In the genomic region with DNA sequence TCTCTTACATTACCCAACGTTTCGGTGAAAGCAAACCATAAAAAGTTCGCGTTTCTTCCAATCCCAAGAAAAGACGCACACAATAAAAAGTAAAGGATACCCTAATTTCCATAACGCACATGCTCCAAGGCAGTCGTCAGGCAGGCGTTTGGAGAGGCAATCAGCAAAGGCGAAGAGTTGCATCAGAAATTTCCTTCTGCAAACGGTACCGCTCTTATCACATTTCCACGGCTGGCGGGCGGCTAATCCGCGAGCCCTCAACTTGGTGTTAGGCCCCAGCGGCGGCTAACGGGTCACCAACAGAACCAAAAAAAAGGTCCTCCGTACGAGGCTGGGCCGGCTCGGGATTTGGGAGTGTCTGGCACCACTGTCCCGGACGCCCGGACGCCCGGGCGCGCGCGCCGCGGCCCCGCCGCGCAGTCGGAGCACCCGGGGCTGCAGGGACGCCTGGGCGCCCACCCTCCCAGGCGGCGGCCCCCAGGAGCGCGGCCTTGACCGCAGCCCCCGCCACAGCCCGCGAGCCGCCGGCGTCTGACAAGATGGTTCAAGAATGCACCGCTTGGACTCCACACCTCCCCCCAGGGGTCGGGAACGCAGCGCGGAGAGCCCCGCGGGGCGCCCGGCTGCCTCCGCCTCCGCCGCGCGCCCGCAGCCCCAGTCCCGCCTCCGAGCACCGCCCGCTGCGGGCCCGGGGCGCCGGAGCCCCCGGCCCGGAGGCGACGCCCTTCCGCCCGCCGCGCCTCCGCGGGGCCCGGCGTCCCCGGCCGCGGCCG, we compare ENCODE assay signal across 8 cellular contexts. TPM values are rescaled to one million over a fixed set of nuclear protein-coding genes. Genes with fewer than 3 reads are reported as not detected.
DNase-seq lines count a peak whose midpoint lies in the region; ATAC-seq and TF ChIP-seq lines count a peak whose summit lies in the region.

No MANE protein-coding gene starts in this region.

- peaks cover 0 to 10% of the 10 kb centered on the region in 2 donors for H3K4me1 Mint-ChIP-seq in natural killer cell
- no peaks in the 10 kb centered on the region for H3K4me1 Mint-ChIP-seq in stimulated activated memory B cell treated with anti-CD40 and anti-IgM and Interleukin-4, amounts not matched to agents 10 μg/mL and 1 μg/mL and 100 μg/mL, for 72 hours

- H3K27me3 Mint-ChIP-seq in natural killer cell (ENCODE audit: low read depth in 2 of 2) = peaks cover 41 to 68% of the 10 kb centered on the region in 2 donors
- peaks cover 64% of the 10 kb centered on the region for H3K27me3 Mint-ChIP-seq in stimulated activated memory B cell treated with anti-CD40 and anti-IgM and Interleukin-4, amounts not matched to agents 10 μg/mL and 1 μg/mL and 100 μg/mL, for 72 hours

- no peak overlapping the region for H3K27ac Mint-ChIP-seq in natural killer cell
- no peak overlapping the region for H3K27ac Mint-ChIP-seq in stimulated activated memory B cell treated with anti-CD40 and anti-IgM and Interleukin-4, amounts not matched to agents 10 μg/mL and 1 μg/mL and 100 μg/mL, for 72 hours

- H3K36me3 Mint-ChIP-seq in natural killer cell = no peaks in the 10 kb centered on the region
- no peaks in the 10 kb centered on the region for H3K36me3 Mint-ChIP-seq in stimulated activated memory B cell treated with anti-CD40 and anti-IgM and Interleukin-4, amounts not matched to agents 10 μg/mL and 1 μg/mL and 100 μg/mL, for 72 hours

- H3K4me3 ChIP-seq in AG10803 (ENCODE audit: low read length) = peak overlapping the region; percentile 70
- H3K4me3 ChIP-seq in WERI-Rb-1 (ENCODE audit: low read depth, low read length) = peak overlapping the region; percentile 26
- peak overlapping the region; percentile 78 for H3K4me3 ChIP-seq in fibroblast of mammary gland (ENCODE audit: control insufficient read depth, low read depth, low read length)

- H3K4me3 Mint-ChIP-seq in natural killer cell = peak overlapping the region; percentile 88
- H3K4me3 Mint-ChIP-seq in stimulated activated memory B cell treated with anti-CD40 and anti-IgM and Interleukin-4, amounts not matched to agents 10 μg/mL and 1 μg/mL and 100 μg/mL, for 72 hours = no peak overlapping the region

- DNase-seq in AG10803 (ENCODE audit: low read depth) (peak; percentile 49), HK-2 (ENCODE audit: unreplicated experiment) (peak; percentile 44), WERI-Rb-1 (peak; percentile 16), fibroblast of mammary gland (ENCODE audit: low read depth) (peak; percentile 49), natural killer cell (no peak)

- peaks cover 38% of the 10 kb centered on the region for H3K27me3 ChIP-seq in WERI-Rb-1 (ENCODE audit: insufficient read depth, low read depth, severe bottlenecking)

- intact Hi-C loops in natural killer cell (cut with micrococcal nuclease) = no loop called here

- no peak overlapping the region for H3K27ac ChIP-seq in WERI-Rb-1

- H3K9me3 ChIP-seq in WERI-Rb-1 (ENCODE audit: severe bottlenecking) = no peaks in the 10 kb centered on the region

- H3K9me3 Mint-ChIP-seq in natural killer cell = no peaks in the 10 kb centered on the region
- H3K9me3 Mint-ChIP-seq in stimulated activated memory B cell treated with anti-CD40 and anti-IgM and Interleukin-4, amounts not matched to agents 10 μg/mL and 1 μg/mL and 100 μg/mL, for 72 hours = no peaks in the 10 kb centered on the region

- no peak for TF ChIP-seq CTCF in AG10803 (conservative IDR thresholded peaks at IDR 0.05; ENCODE audit: low read length)
- TF ChIP-seq CTCF in WERI-Rb-1 (IDR thresholded peaks at IDR 0.05; ENCODE audit: low read depth, low read length) = no peak
- TF ChIP-seq CTCF in fibroblast of mammary gland (conservative IDR thresholded peaks at IDR 0.05; ENCODE audit: control insufficient read depth, insufficient read depth, low read depth, low read length) = no peak
- no peak for TF ChIP-seq CTCF in natural killer cell (IDR thresholded peaks at IDR 0.05)

- no peaks in the 10 kb centered on the region for H3K36me3 ChIP-seq in WERI-Rb-1

- peak in 1 of 3 donors; percentile 54 for ATAC-seq in natural killer cell
- no peak for ATAC-seq in stimulated activated memory B cell treated with anti-CD40 and anti-IgM and Interleukin-4, amounts not matched to agents 10 μg/mL and 1 μg/mL and 100 μg/mL, for 72 hours
- no peak for ATAC-seq in GM19467 (IDR thresholded peaks at IDR 0.05; ENCODE audit: unreplicated experiment)
- no peak for ATAC-seq in HG02973 (IDR thresholded peaks at IDR 0.05; ENCODE audit: unreplicated experiment)

RNA-seq across cellular contexts. Expression of a gene that starts 9.8 kb away (rescaled TPM):
- total RNA-seq in natural killer cell = 10 to 100 TPM in 1 of 3 donors, 1 to 10 TPM in 1, under 1 TPM in 1; 0.16 to 24.4 (median 1.4) TPM

Comparison
In these comparisons a context has a peak if more than half of its experiments do, and no peak if none do; other contexts are left out.
1. H3K4me3 ChIP-seq: peak in every context shown above with its lines; median percentile 78 in fibroblast of mammary gland; 70 in AG10803; 26 in WERI-Rb-1.